16 cellular contexts compared by ENCODE assay signal in genomic region chr17:17612085-17613022, GRCh38.
"Had no signal": no experiment of that assay in that cellular context is flagged by ENCODE, and none has a peak within 500 bp of the region (broad histone marks: within the 10 kb centered on the region; RNA-seq: fewer than 3 reads in every experiment).

No MANE protein-coding gene starts in this region.

- FAIRE-seq: colon, urothelium cell line had no signal

- H3K36me3 Mint-ChIP-seq: activated CD8-positive, alpha-beta memory T cell treated with anti-CD3 and anti-CD28 coated beads, Interleukin-2, amount 10 ng/mL, durations not matched to agents 7 days and 5 days; activated naive CD8-positive, alpha-beta T cell treated with anti-CD3 and anti-CD28 coated beads, Interleukin-2, amount 10 ng/mL, durations not matched to agents 7 days and 5 days had no signal

- H3K4me3 ChIP-seq: ascending aorta, skin epidermis, thoracic aorta had no signal

- H3K4me1 Mint-ChIP-seq: activated CD8-positive, alpha-beta memory T cell treated with anti-CD3 and anti-CD28 coated beads, Interleukin-2, amount 10 ng/mL, durations not matched to agents 7 days and 5 days had no signal

- H3K27ac ChIP-seq: ascending aorta, neutrophil, skin epidermis, thoracic aorta had no signal

- ATAC-seq: activated CD4-positive, CD25-positive, alpha-beta regulatory T cell treated with anti-CD3 and anti-CD28 coated beads, Interleukin-2, amount 50 U/mL, for 24 hours had no signal

- H3K27ac Mint-ChIP-seq: activated CD8-positive, alpha-beta memory T cell treated with anti-CD3 and anti-CD28 coated beads, Interleukin-2, amount 10 ng/mL, durations not matched to agents 7 days and 5 days; activated naive CD8-positive, alpha-beta T cell treated with anti-CD3 and anti-CD28 coated beads, Interleukin-2, amount 10 ng/mL, durations not matched to agents 7 days and 5 days; stimulated activated naive CD8-positive, alpha-beta T cell treated with anti-CD3 and anti-CD28 coated beads, Interleukin-15, amount 100 ng/mL, for 72 hours had no signal

- H3K4me3 Mint-ChIP-seq: activated CD8-positive, alpha-beta memory T cell treated with anti-CD3 and anti-CD28 coated beads, Interleukin-2, amount 10 ng/mL, durations not matched to agents 7 days and 5 days; activated naive CD8-positive, alpha-beta T cell treated with anti-CD3 and anti-CD28 coated beads, Interleukin-2, amount 10 ng/mL, durations not matched to agents 7 days and 5 days; stimulated activated naive CD8-positive, alpha-beta T cell treated with anti-CD3 and anti-CD28 coated beads, Interleukin-15, amount 100 ng/mL, for 72 hours had no signal

- H3K27me3 Mint-ChIP-seq: stimulated activated naive CD8-positive, alpha-beta T cell treated with anti-CD3 and anti-CD28 coated beads, Interleukin-15, amount 100 ng/mL, for 72 hours had no signal

- H3K27me3 ChIP-seq: ascending aorta, neutrophil had no signal

- DNase-seq: activated CD8-positive, alpha-beta memory T cell treated with anti-CD3 and anti-CD28 coated beads, Interleukin-2, amount 10 ng/mL, durations not matched to agents 7 days and 5 days; activated gamma-delta T cell treated with Interleukin-2 at 50 U/mL for 16 hours; activated naive CD8-positive, alpha-beta T cell treated with anti-CD3 and anti-CD28 coated beads, Interleukin-2, amount 10 ng/mL, durations not matched to agents 7 days and 5 days; activated T-cell treated with anti-CD3 and anti-CD28 coated beads, Interleukin-2, amount 50 U/mL, for 48 hours; effector CD8-positive, alpha-beta T cell; foreskin melanocyte; head of caudate nucleus; stimulated activated CD4-positive, alpha-beta T cell treated with anti-CD3 and anti-CD28 coated beads, Interleukin-4, amount 100 ng/mL, for 4 hours; stimulated activated naive CD8-positive, alpha-beta T cell treated with anti-CD3 and anti-CD28 coated beads, Interleukin-15, amount 100 ng/mL, for 72 hours had no signal

- H3K36me3 ChIP-seq: ascending aorta, neutrophil, thoracic aorta had no signal

- H3K9me3 ChIP-seq: ascending aorta, neutrophil, thoracic aorta had no signal

- H3K4me1 ChIP-seq: ascending aorta had no signal
